In genomic region chr9:19788614-19789271, GRCh38 we compare ENCODE assay signal across 12 cellular contexts. TPM values are rescaled to one million over a fixed set of nuclear protein-coding genes. Genes with fewer than 3 reads are reported as not detected.
DNase-seq lines count a peak whose midpoint lies in the region; ATAC-seq and TF ChIP-seq lines count a peak whose summit lies in the region.
"Had no signal": no experiment of that assay in that cellular context is flagged by ENCODE, and none has a peak within 500 bp of the region (broad histone marks: within the 10 kb centered on the region; RNA-seq: fewer than 3 reads in every experiment).

Gene SLC24A2, minus strand, starts transcription at chr9:19789037.

- TF ChIP-seq RAD21 in SK-N-SH (IDR thresholded peaks at IDR 0.05; ENCODE audit: low read length) = no peak

- H3K27me3 ChIP-seq in SK-N-SH (ENCODE audit: insufficient read depth) = peaks cover 8% of the 10 kb centered on the region

- no peak within 1 kb of the TSS for H2AFZ ChIP-seq in SK-N-SH (ENCODE audit: low read depth)

- in situ Hi-C loops in astrocyte of the cerebellum (cut with HindIII; ENCODE audit: low sequenced_read_pairs) = no loop called here

- no peak within 1 kb of the TSS for H3K4me2 ChIP-seq in SK-N-SH

- no peaks in the 10 kb centered on the region for H3K9me2 ChIP-seq in SK-N-SH

- POLR2A ChIA-PET in SK-N-SH (lab: Yijun Ruan, JAX) = no interaction called here

- CTCF ChIA-PET in SK-N-SH (lab: Yijun Ruan, JAX) = no interaction called here

- H4K20me1 ChIP-seq in SK-N-SH (ENCODE audit: insufficient read depth) = no peaks in the 10 kb centered on the region

- TF ChIP-seq EP300 in SK-N-SH (IDR thresholded peaks at IDR 0.05; ENCODE audit: borderline replicate concordance in 1 of 2, low read depth in 1 of 2, low read length in 1 of 2) = no peak

- no peak for TF ChIP-seq CTCF in SK-N-SH (IDR thresholded peaks at IDR 0.05)
- no peak for TF ChIP-seq CTCF in astrocyte of the cerebellum (IDR thresholded peaks at IDR 0.05; ENCODE audit: low read depth, low read length, missing control alignments)

- H3K27ac ChIP-seq in SK-N-SH (ENCODE audit: low read depth in 2 of 2, low read length in 1 of 2) (no peak within 1 kb of the TSS), substantia nigra (ENCODE audit: low read depth, low read length, poor library complexity, severe bottlenecking) (peak within 1 kb of the TSS; percentile 92)
- H3K27ac ChIP-seq: HL-60 had no signal

- WGBS in SK-N-SH (ENCODE audit: low lambda C conversion rate) = 12% methylated on average over 11 of the region's 67 CpGs

- H3K36me3 ChIP-seq in SK-N-SH (replicated peaks in 1 of 2; ENCODE audit: control insufficient read depth in 1 of 2, insufficient read depth in 2 of 2, low read length in 1 of 2) = no peaks in the 10 kb centered on the region

- no peak within 1 kb of the TSS for H3K9ac ChIP-seq in SK-N-SH

- no peaks in the 10 kb centered on the region for H3K79me2 ChIP-seq in SK-N-SH (ENCODE audit: insufficient read depth)

- no peaks in the 10 kb centered on the region for H3F3A ChIP-seq in SK-N-SH (replicated peaks; ENCODE audit: insufficient read depth)

- no peaks in the 10 kb centered on the region for H3K9me3 ChIP-seq in SK-N-SH

- DNase-seq in SK-N-SH (peak; percentile 79), astrocyte of the cerebellum (ENCODE audit: low read depth) (no peak), islet precursor cell (peak; percentile 78), substantia nigra (lab: John Stamatoyannopoulos, UW) (peak in 46 of 49 donors; percentile 18 to 78 (median 47)), cortex of kidney (lab: John Stamatoyannopoulos, UW) (no peak), epidermal melanocyte (ENCODE audit: insufficient read length, low spot score) (no peak)
- DNase-seq: activated naive CD4-positive, alpha-beta T cell; NCI-H774; T1000 had no signal

- ATAC-seq in SK-N-SH treated with all-trans-retinoic acid at 6 μM for 48 hours (no peak; the same call in 2 of the 3 replicates), GM21390 (IDR thresholded peaks at IDR 0.05; ENCODE audit: unreplicated experiment) (no peak)

- peak within 1 kb of the TSS in 1 of 2 experiments; percentile 30; a peak in 1 of 4 replicates for H3K4me3 ChIP-seq in SK-N-SH (ENCODE audit: low read depth in 2 of 2, low read length in 1 of 2)
- H3K4me3 ChIP-seq in astrocyte of the cerebellum (ENCODE audit: low read depth, low read length) = peak within 1 kb of the TSS; percentile 5

- peaks cover 0 to 7% of the 10 kb centered on the region in 2 experiments; a peak in 1 of 4 replicates for H3K4me1 ChIP-seq in SK-N-SH (ENCODE audit: control insufficient read depth in 1 of 2, insufficient read depth in 2 of 2, low read depth in 1 of 2, low read length in 1 of 2)

TF ChIP-seq in SK-N-SH, 30 proteins besides CTCF, POLR2A, EP300 and RAD21:
- TF ChIP-seq NRF1 (IDR thresholded peaks at IDR 0.05; ENCODE audit: low read depth, low read length) (no peak), MEF2A (IDR thresholded peaks at IDR 0.05; ENCODE audit: borderline replicate concordance, low read depth) (no peak), MAX (IDR thresholded peaks at IDR 0.05; ENCODE audit: low read depth) (no peak)

TF ChIP-seq in SK-N-SH treated with all-trans-retinoic acid at 6 μM for 48 hours, 23 proteins besides CTCF, POLR2A, EP300 and RAD21:
- TF ChIP-seq TCF4 (CRISPR knock-in tag; IDR thresholded peaks at IDR 0.05; ENCODE audit: borderline replicate concordance) = no peak
- no peak for TF ChIP-seq CSDC2 (CRISPR knock-in tag; IDR thresholded peaks at IDR 0.05)
- no peak for TF ChIP-seq ARNTL (CRISPR knock-in tag; IDR thresholded peaks at IDR 0.05; ENCODE audit: borderline replicate concordance, low read depth)
- TF ChIP-seq PPARA (CRISPR knock-in tag; IDR thresholded peaks at IDR 0.05; ENCODE audit: borderline replicate concordance) = no peak
- no peak for TF ChIP-seq ZNF8 (CRISPR knock-in tag; IDR thresholded peaks at IDR 0.05)
- TF ChIP-seq ISL1 (CRISPR knock-in tag; IDR thresholded peaks at IDR 0.05) = no peak
- TF ChIP-seq RARB (CRISPR knock-in tag; IDR thresholded peaks at IDR 0.05) = no peak
- no peak for TF ChIP-seq GLIS3 (CRISPR knock-in tag; IDR thresholded peaks at IDR 0.05)
- TF ChIP-seq TOX (CRISPR knock-in tag; IDR thresholded peaks at IDR 0.05; ENCODE audit: borderline replicate concordance) = no peak
- no peak for TF ChIP-seq ZNF70 (CRISPR knock-in tag; IDR thresholded peaks at IDR 0.05)
- no peak for TF ChIP-seq CREB5 (CRISPR knock-in tag; IDR thresholded peaks at IDR 0.05; ENCODE audit: low read depth)
- no peak for TF ChIP-seq CSRNP3 (CRISPR knock-in tag; IDR thresholded peaks at IDR 0.05)
- no peak for TF ChIP-seq PATZ1 (CRISPR knock-in tag; IDR thresholded peaks at IDR 0.05; ENCODE audit: borderline replicate concordance)
- TF ChIP-seq ESRRG (CRISPR knock-in tag; IDR thresholded peaks at IDR 0.05) = no peak
- no peak for TF ChIP-seq OSR1 (CRISPR knock-in tag; IDR thresholded peaks at IDR 0.05)
- no peak for TF ChIP-seq ZFP30 (CRISPR knock-in tag; IDR thresholded peaks at IDR 0.05)
- TF ChIP-seq ZC3H10 (CRISPR knock-in tag; IDR thresholded peaks at IDR 0.05) = no peak
- no peak for TF ChIP-seq ZFP3 (CRISPR knock-in tag; IDR thresholded peaks at IDR 0.05)
- no peak for TF ChIP-seq ZNF565 (CRISPR knock-in tag; conservative IDR thresholded peaks at IDR 0.05; ENCODE audit: low read depth)

RNA-seq across cellular contexts. Expression of gene SLC24A2, which starts in this region (rescaled TPM):
- not detected in 2 replicates for polyA plus RNA-seq in SK-N-SH (2012; rRNA removed)
- not detected in 2 replicates for polyA plus RNA-seq in SK-N-SH (2012; cell fraction: cytosol; rRNA removed)
- polyA plus RNA-seq in SK-N-SH (2012; cell fraction: nucleus; rRNA removed) = not detected in 2 replicates

Comparison
In these comparisons a context has a peak if more than half of its experiments do, and no peak if none do; other contexts are left out.
1. Peak in DNase-seq in SK-N-SH; RNA of the gene not detected or under 1 TPM.
2. DNase-seq: peak in islet precursor cell (single experiment) and substantia nigra (46 of 49); none in astrocyte of the cerebellum (single experiment), cortex of kidney (single experiment) and epidermal melanocyte (single experiment).